In the genomic region with DNA sequence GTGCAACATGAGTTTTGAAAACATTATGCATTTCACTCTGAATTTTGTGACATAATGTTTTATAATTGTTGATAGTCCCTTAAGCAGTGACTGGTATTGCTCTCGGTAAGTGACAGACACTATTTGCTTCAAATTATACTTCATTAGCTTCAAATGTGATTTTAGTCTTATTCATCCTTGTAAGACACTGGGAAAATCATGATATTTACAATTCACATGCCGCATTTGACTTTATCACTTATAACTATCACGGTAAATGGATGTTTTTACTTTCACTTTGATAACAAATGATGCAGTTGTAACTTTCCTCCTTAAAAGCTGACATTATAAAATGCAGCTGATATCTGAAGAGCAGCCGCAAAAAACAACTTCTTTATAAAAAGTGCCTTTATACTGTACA, we compare ENCODE assay signal across 10 cellular contexts. TPM values are rescaled to one million over a fixed set of nuclear protein-coding genes. Genes with fewer than 3 reads are reported as not detected.
DNase-seq lines count a peak whose midpoint lies in the region; ATAC-seq, FAIRE-seq and TF ChIP-seq lines count a peak whose summit lies in the region.
"Had no signal": no experiment of that assay in that cellular context is flagged by ENCODE, and none has a peak within 500 bp of the region (broad histone marks: within the 10 kb centered on the region; RNA-seq: fewer than 3 reads in every experiment).

No MANE protein-coding gene starts in this region.

- H3K4me2 ChIP-seq in mammary epithelial cell (ENCODE audit: insufficient read depth, low read depth, low read length) (peak overlapping the region; percentile 94), osteoblast (ENCODE audit: insufficient read depth, low read length) (peak overlapping the region; percentile 44)

- no peaks in the 10 kb centered on the region for H3K36me3 ChIP-seq in mammary epithelial cell (ENCODE audit: insufficient read depth, low read length)
- H3K36me3 ChIP-seq in osteoblast (ENCODE audit: insufficient read depth, low read length): no peaks in the 10 kb centered on the region

- H3K79me2 ChIP-seq in mammary epithelial cell (ENCODE audit: insufficient read depth, low read length) (no peaks in the 10 kb centered on the region), osteoblast (ENCODE audit: insufficient read depth, low read length) (no peaks in the 10 kb centered on the region)

- H3K27ac ChIP-seq in CD4-positive, alpha-beta T cell (ENCODE audit: low read depth, low read length): no peak overlapping the region
- H3K27ac ChIP-seq in mammary epithelial cell (ENCODE audit: insufficient read depth, low read depth, low read length) (peak overlapping the region; percentile 45), osteoblast (ENCODE audit: low read depth, low read length) (no peak overlapping the region)
- H3K27ac ChIP-seq: left lung had no signal

- no peak for TF ChIP-seq CTCF in CD4-positive, alpha-beta T cell (IDR thresholded peaks at IDR 0.05)
- TF ChIP-seq CTCF in NB4 (IDR thresholded peaks at IDR 0.05; ENCODE audit: low read depth, low read length) (no peak), mammary epithelial cell (conservative IDR thresholded peaks at IDR 0.05 in 1 of 2, IDR thresholded peaks at IDR 0.05 in 1 of 2; ENCODE audit: extremely low read depth in 1 of 2, insufficient read depth in 1 of 2, low read depth in 1 of 2, low read length in 2 of 2) (no peak), osteoblast (IDR thresholded peaks at IDR 0.05; ENCODE audit: extremely low read depth, low read depth, low read length) (no peak)

- peak overlapping the region; percentile 80 for H3K4me3 Mint-ChIP-seq in CD4-positive, alpha-beta T cell

- H3K9me3 ChIP-seq in CD4-positive, alpha-beta T cell (ENCODE audit: control insufficient read depth, low read length): no peaks in the 10 kb centered on the region
- H3K9me3 ChIP-seq in mammary epithelial cell (replicated peaks; ENCODE audit: insufficient read depth, low read length): no peaks in the 10 kb centered on the region
- no peaks in the 10 kb centered on the region for H3K9me3 ChIP-seq in osteoblast (ENCODE audit: low read depth, low read length)
- H3K9me3 ChIP-seq: left lung had no signal

- in situ Hi-C loops in mammary epithelial cell (cut with MboI; ENCODE audit: low sequenced_read_pairs in 2 of 2): loop anchor here (10.0 to 25.0 kb wide), 3 partner anchors 100 to 1267 kb away; no protein-coding TSS in a partner anchor

- 3% methylated on average over 4 of the region's 4 CpGs for WGBS in mammary epithelial cell (ENCODE audit: low coverage, missing lambda C conversion rate)

- H3K4me1 Mint-ChIP-seq in CD4-positive, alpha-beta T cell (ENCODE audit: low read depth): peaks cover 10% of the 10 kb centered on the region

- peak overlapping the region; percentile 30 for H3K27ac Mint-ChIP-seq in CD4-positive, alpha-beta T cell

- H3K4me3 ChIP-seq in NB4 (ENCODE audit: low read depth, low read length) (peak overlapping the region; percentile 51), mammary epithelial cell (replicated peaks in 1 of 3; ENCODE audit: insufficient read depth in 1 of 3, low read depth in 2 of 3, low read length in 3 of 3) (peak overlapping the region; percentile 38 to 61 (median 51)), osteoblast (ENCODE audit: insufficient read depth, low read length) (peak overlapping the region; percentile 47)
- H3K4me3 ChIP-seq: left lung had no signal

- no peak for TF ChIP-seq POLR2A in NB4 (IDR thresholded peaks at IDR 0.05; ENCODE audit: extremely low read depth, insufficient read length)

- ATAC-seq in CD4-positive, alpha-beta T cell (ENCODE audit: poor library complexity): no peak
- ATAC-seq in GM18520 (IDR thresholded peaks at IDR 0.05; ENCODE audit: unreplicated experiment): no peak
- ATAC-seq: left lung had no signal

- intact Hi-C loops in CD4-positive, alpha-beta T cell (cut with DNase I, micrococcal nuclease): loop anchor here (5.0 kb wide), 3 partner anchors 1272 to 1287 kb away; no protein-coding TSS in a partner anchor
- intact Hi-C loops in mammary epithelial cell (cut with micrococcal nuclease): no loop called here

- H3K9ac ChIP-seq in mammary epithelial cell (ENCODE audit: insufficient read depth, low read length): peak overlapping the region; percentile 77

- no peaks in the 10 kb centered on the region for H4K20me1 ChIP-seq in mammary epithelial cell (ENCODE audit: insufficient read depth, low read length)
- H4K20me1 ChIP-seq in osteoblast (ENCODE audit: insufficient read depth, low read length): no peaks in the 10 kb centered on the region

- no peak for DNase-seq in CD4-positive, alpha-beta T cell
- DNase-seq in NB4 (ENCODE audit: low read depth): no peak
- DNase-seq in mammary epithelial cell: no peak
- DNase-seq in osteoblast (ENCODE audit: insufficient read length, low spot score, missing footprints): no peak
- no peak for DNase-seq in kidney glomerular epithelial cell (lab: John Stamatoyannopoulos, UW)
- no peak for DNase-seq in HTR-8/SVneo (ENCODE audit: insufficient read length, low spot score)
- no peak for DNase-seq in RPMI8226
- DNase-seq: dermis blood vessel endothelial cell, left lung had no signal

- no peaks in the 10 kb centered on the region for H3K27me3 ChIP-seq in CD4-positive, alpha-beta T cell (ENCODE audit: control insufficient read depth, insufficient read depth, low read length)
- H3K27me3 ChIP-seq in mammary epithelial cell (ENCODE audit: insufficient read depth, low read length) (no peaks in the 10 kb centered on the region), osteoblast (ENCODE audit: insufficient read depth, low read length) (no peaks in the 10 kb centered on the region)
- H3K27me3 ChIP-seq: left lung had no signal

- CTCF ChIA-PET in CD4-positive, alpha-beta T cell (lab: Charles Lee): no interaction called here
- CTCF ChIA-PET in mammary epithelial cell (lab: Charles Lee; ENCODE audit: low non-redundant PET): interaction anchor here (0.8 kb wide), 1 partner anchor 156 kb away, joined by 10 read pairs; no protein-coding TSS in a partner anchor

- peaks cover 6% of the 10 kb centered on the region for H3K27me3 Mint-ChIP-seq in CD4-positive, alpha-beta T cell

- H3K36me3 Mint-ChIP-seq in CD4-positive, alpha-beta T cell (ENCODE audit: low read depth): no peaks in the 10 kb centered on the region

- H3K4me1 ChIP-seq in mammary epithelial cell (ENCODE audit: insufficient read depth, low read length) (peaks cover 34% of the 10 kb centered on the region), osteoblast (ENCODE audit: insufficient read depth, low read length) (peaks cover 10% of the 10 kb centered on the region)

- dilution Hi-C loops in mammary epithelial cell (cut with HindIII; ENCODE audit: low sequenced_read_pairs): no loop called here

- H3K9me3 Mint-ChIP-seq in CD4-positive, alpha-beta T cell: no peaks in the 10 kb centered on the region

- H2AFZ ChIP-seq in mammary epithelial cell (ENCODE audit: low read depth, low read length) (peak overlapping the region; percentile 90), osteoblast (ENCODE audit: low read length) (peak overlapping the region; percentile 12)

- POLR2A ChIA-PET in CD4-positive, alpha-beta T cell (lab: Charles Lee): interaction anchor here (1.0 kb wide), 1 partner anchor 56 kb away, joined by 3 read pairs; no protein-coding TSS in a partner anchor

- FAIRE-seq in HTR-8/SVneo (lab: Jason Lieb, UNC): no peak

- BruUV-seq in mammary epithelial cell (replicated peaks; lab: Mats Ljungman, UMichigan): no TSS peak

RNA-seq across cellular contexts. Expression of a gene that starts 44.1 kb away (rescaled TPM):
- under 1 TPM; 0.03 to 0.11 TPM for total RNA-seq in CD4-positive, alpha-beta T cell
- total RNA-seq in mammary epithelial cell: 100 to 1,000 TPM; 191 to 204 TPM
- 86.5 TPM for polyA plus RNA-seq in mammary epithelial cell
- polyA minus RNA-seq in mammary epithelial cell: 266 TPM
- total RNA-seq in osteoblast: 2.7 and 2.9 TPM in 2 replicates

Comparison
In these comparisons a context has a peak if more than half of its experiments do, and no peak if none do; other contexts are left out.
1. RNA of a gene that starts 44.1 kb away (total RNA-seq): 191 to 204 TPM in mammary epithelial cell; 2.7 to 2.9 TPM in osteoblast and 0.03 to 0.11 TPM in CD4-positive, alpha-beta T cell; every median in the first group is over 10 times any median in the second.
2. Peak in every context shown above with its lines, with median percentiles within 50 percentile points of each other: H3K4me3 ChIP-seq.